20 cellular contexts compared by ENCODE assay signal in genomic region chr2:190997516-190998113, GRCh38. TPM values are rescaled to one million over a fixed set of nuclear protein-coding genes. Genes with fewer than 3 reads are reported as not detected.
DNase-seq lines count a peak whose midpoint lies in the region; ATAC-seq lines count a peak whose summit lies in the region.
"Had no signal": no experiment of that assay in that cellular context is flagged by ENCODE, and none has a peak within 500 bp of the region (broad histone marks: within the 10 kb centered on the region; RNA-seq: fewer than 3 reads in every experiment).

No MANE protein-coding gene starts in this region.

- no peaks in the 10 kb centered on the region for H3K27me3 Mint-ChIP-seq in CD4-positive, CD25-positive, alpha-beta regulatory T cell
- H3K27me3 Mint-ChIP-seq in activated T-helper 1 cell treated with anti-CD3 and anti-CD28 coated beads, Interleukin-12 subunit alpha, Interleukin-12 subunit beta, Interleukin-2, Interleukin-4 antibody, amounts not matched to agents 30 ng/mL and 10 ng/mL and 1 ng/mL, durations not matched to agents 14 hours and 24 hours and 36 hours (ENCODE audit: insufficient read depth), result no peaks in the 10 kb centered on the region
- H3K27me3 Mint-ChIP-seq: progenitor cell of endocrine pancreas, type B pancreatic cell had no signal

- peaks cover 21 to 62% (median 51%) of the 10 kb centered on the region in 4 donors for H3K4me1 Mint-ChIP-seq in CD4-positive, CD25-positive, alpha-beta regulatory T cell
- H3K4me1 Mint-ChIP-seq in activated T-helper 1 cell treated with anti-CD3 and anti-CD28 coated beads, Interleukin-12 subunit alpha, Interleukin-12 subunit beta, Interleukin-2, Interleukin-4 antibody, amounts not matched to agents 30 ng/mL and 10 ng/mL and 1 ng/mL, durations not matched to agents 14 hours and 24 hours and 36 hours (ENCODE audit: low read depth), result peaks cover 82% of the 10 kb centered on the region
- H3K4me1 Mint-ChIP-seq: nephron progenitor cell had no signal

- 0 out of 22 replicates have a peak, but pooled peaks cover 0 to 9% (median 0%) of the 10 kb centered on the region in 11 experiments for H3K9me3 ChIP-seq in BLaER1 treated with 17β-estradiol and CSF1 and Interleukin-3, amounts not matched to agents 10 nM and 100 nM (replicated peaks in 1 of 11)
- H3K9me3 ChIP-seq in CD4-positive, CD25-positive, alpha-beta regulatory T cell (ENCODE audit: control insufficient read depth in 2 of 2, low read length in 2 of 2), result no peaks in the 10 kb centered on the region
- H3K9me3 ChIP-seq in muscle layer of colon (ENCODE audit: low read length), result no peaks in the 10 kb centered on the region

- no peaks in the 10 kb centered on the region for H3K27me3 ChIP-seq in BLaER1 treated with 17β-estradiol and CSF1 and Interleukin-3, amounts not matched to agents 10 nM and 100 nM
- no peaks in the 10 kb centered on the region for H3K27me3 ChIP-seq in CD4-positive, CD25-positive, alpha-beta regulatory T cell (ENCODE audit: control insufficient read depth, insufficient read depth, low read length)
- H3K27me3 ChIP-seq in muscle layer of colon (ENCODE audit: control insufficient read depth in 1 of 2, insufficient read depth in 2 of 2, low read length in 2 of 2), result no peaks in the 10 kb centered on the region

- H4K20me1 ChIP-seq in BLaER1 treated with 17β-estradiol and CSF1 and Interleukin-3, amounts not matched to agents 10 nM and 100 nM, result peaks cover 0 to 20% (median 0%) of the 10 kb centered on the region in 11 experiments; a peak in 5 of 22 replicates

- peaks cover 0 to 15% (median 12%) of the 10 kb centered on the region in 10 experiments; a peak in 14 of 20 replicates for H3K4me1 ChIP-seq in BLaER1 treated with 17β-estradiol and CSF1 and Interleukin-3, amounts not matched to agents 10 nM and 100 nM
- no peaks in the 10 kb centered on the region for H3K4me1 ChIP-seq in CD4-positive, CD25-positive, alpha-beta regulatory T cell (ENCODE audit: control insufficient read depth, insufficient read depth, low read length, poor library complexity, severe bottlenecking)
- H3K4me1 ChIP-seq in muscle layer of colon (ENCODE audit: insufficient read depth, low read length), result peaks cover 14% of the 10 kb centered on the region

- peaks cover 75% of the 10 kb centered on the region for H3K36me3 Mint-ChIP-seq in CD4-positive, CD25-positive, alpha-beta regulatory T cell
- peaks cover 89% of the 10 kb centered on the region for H3K36me3 Mint-ChIP-seq in activated T-helper 1 cell treated with anti-CD3 and anti-CD28 coated beads, Interleukin-12 subunit alpha, Interleukin-12 subunit beta, Interleukin-2, Interleukin-4 antibody, amounts not matched to agents 30 ng/mL and 10 ng/mL and 1 ng/mL, durations not matched to agents 14 hours and 24 hours and 36 hours (ENCODE audit: low read depth)

- peak overlapping the region in 5 of 11 experiments; percentile 21 to 60 (median 47); a peak in 5 of 22 replicates for H3K4me2 ChIP-seq in BLaER1 treated with 17β-estradiol and CSF1 and Interleukin-3, amounts not matched to agents 10 nM and 100 nM
- H3K4me2 ChIP-seq: KMS-11, PC-9 had no signal

- H3K4me3 Mint-ChIP-seq in CD4-positive, CD25-positive, alpha-beta regulatory T cell, result no peak overlapping the region
- H3K4me3 Mint-ChIP-seq in activated T-helper 1 cell treated with anti-CD3 and anti-CD28 coated beads, Interleukin-12 subunit alpha, Interleukin-12 subunit beta, Interleukin-2, Interleukin-4 antibody, amounts not matched to agents 30 ng/mL and 10 ng/mL and 1 ng/mL, durations not matched to agents 14 hours and 24 hours and 36 hours, result no peak overlapping the region
- H3K4me3 Mint-ChIP-seq: nephron progenitor cell, type B pancreatic cell had no signal

- H3K9me3 Mint-ChIP-seq in CD4-positive, CD25-positive, alpha-beta regulatory T cell, result no peaks in the 10 kb centered on the region
- H3K9me3 Mint-ChIP-seq in activated T-helper 1 cell treated with anti-CD3 and anti-CD28 coated beads, Interleukin-12 subunit alpha, Interleukin-12 subunit beta, Interleukin-2, Interleukin-4 antibody, amounts not matched to agents 30 ng/mL and 10 ng/mL and 1 ng/mL, durations not matched to agents 14 hours and 24 hours and 36 hours, result peaks cover 12% of the 10 kb centered on the region
- H3K9me3 Mint-ChIP-seq: nephron progenitor cell, type B pancreatic cell had no signal

- peak overlapping the region in 7 of 11 experiments; percentile 1 to 65 (median 51); a peak in 11 of 22 replicates for H3K27ac ChIP-seq in BLaER1 treated with 17β-estradiol and CSF1 and Interleukin-3, amounts not matched to agents 10 nM and 100 nM
- H3K27ac ChIP-seq in CD4-positive, CD25-positive, alpha-beta regulatory T cell (ENCODE audit: insufficient read depth, low read length, poor library complexity, severe bottlenecking), result peak overlapping the region; percentile 16
- H3K27ac ChIP-seq in muscle layer of colon (ENCODE audit: low read depth, low read length), result peak overlapping the region; percentile 27
- H3K27ac ChIP-seq: KMS-11, PC-9, WERI-Rb-1 had no signal

- no peak overlapping the region for H3K4me3 ChIP-seq in BLaER1 treated with 17β-estradiol and CSF1 and Interleukin-3, amounts not matched to agents 10 nM and 100 nM
- H3K4me3 ChIP-seq in CD4-positive, CD25-positive, alpha-beta regulatory T cell (ENCODE audit: low read depth, low read length), result no peak overlapping the region
- no peak overlapping the region for H3K4me3 ChIP-seq in muscle layer of colon (ENCODE audit: low read depth in 1 of 2, low read length in 2 of 2)
- H3K4me3 ChIP-seq: PC-9, skin epidermis had no signal

- DNase-seq in CD4-positive, CD25-positive, alpha-beta regulatory T cell, result no peak
- DNase-seq in activated T-helper 1 cell treated with anti-CD3 and anti-CD28 coated beads, Interleukin-12 subunit alpha, Interleukin-12 subunit beta, Interleukin-2, Interleukin-4 antibody, amounts not matched to agents 30 ng/mL and 10 ng/mL and 1 ng/mL, durations not matched to agents 14 hours and 24 hours and 36 hours (ENCODE audit: low spot score), result no peak
- DNase-seq in 8988T, result no peak
- DNase-seq in NK-92 (lab: John Stamatoyannopoulos, UW; ENCODE audit: unreplicated experiment), result no peak
- DNase-seq: activated gamma-delta T cell treated with Interleukin-2 at 50 U/mL for 16 hours; effector memory CD4-positive, alpha-beta T cell; mesendoderm; NCI-H187 treated with DMSO at 0.1 percent for 48 hours; NCI-H345; nephron progenitor cell; PC-9; SHP77 treated with DMSO at 0.1 percent for 48 hours; WERI-Rb-1 had no signal

- peaks cover 96 to 100% (median 100%) of the 10 kb centered on the region in 11 experiments for H3K36me3 ChIP-seq in BLaER1 treated with 17β-estradiol and CSF1 and Interleukin-3, amounts not matched to agents 10 nM and 100 nM
- H3K36me3 ChIP-seq in CD4-positive, CD25-positive, alpha-beta regulatory T cell (ENCODE audit: control insufficient read depth, insufficient read depth, low read length), result peaks cover 95% of the 10 kb centered on the region
- peaks cover 72% of the 10 kb centered on the region for H3K36me3 ChIP-seq in muscle layer of colon (ENCODE audit: insufficient read depth, low read length)

- no peak overlapping the region for H3K9ac ChIP-seq in BLaER1 treated with 17β-estradiol and CSF1 and Interleukin-3, amounts not matched to agents 10 nM and 100 nM
- H3K9ac ChIP-seq in muscle layer of colon (ENCODE audit: low read length), result no peak overlapping the region
- H3K9ac ChIP-seq: KMS-11 had no signal

- intact Hi-C loops in activated T-helper 1 cell treated with anti-CD3 and anti-CD28 coated beads, Interleukin-12 subunit alpha, Interleukin-12 subunit beta, Interleukin-2, Interleukin-4 antibody, amounts not matched to agents 30 ng/mL and 10 ng/mL and 1 ng/mL, durations not matched to agents 14 hours and 24 hours and 36 hours (cut with micrococcal nuclease), result loop anchor here (2.0 kb wide), 1 partner anchor 13 kb away; no protein-coding TSS in a partner anchor

- H3K27ac Mint-ChIP-seq in CD4-positive, CD25-positive, alpha-beta regulatory T cell, result peak overlapping the region; percentile 68 to 96 (median 75)
- H3K27ac Mint-ChIP-seq in activated T-helper 1 cell treated with anti-CD3 and anti-CD28 coated beads, Interleukin-12 subunit alpha, Interleukin-12 subunit beta, Interleukin-2, Interleukin-4 antibody, amounts not matched to agents 30 ng/mL and 10 ng/mL and 1 ng/mL, durations not matched to agents 14 hours and 24 hours and 36 hours, result peak overlapping the region; percentile 87
- H3K27ac Mint-ChIP-seq: type B pancreatic cell had no signal

- ATAC-seq in CD4-positive, CD25-positive, alpha-beta regulatory T cell (ENCODE audit: low read depth in 2 of 2), result no peak
- ATAC-seq in GM21528 (IDR thresholded peaks at IDR 0.05; ENCODE audit: low FRiP score, unreplicated experiment), result no peak

RNA-seq across cellular contexts. Expression of gene STAT1, which starts 16.4 kb away (rescaled TPM):
- 262 TPM for total RNA-seq in CD4-positive, CD25-positive, alpha-beta regulatory T cell
- 100 to 1,000 TPM; 198 to 331 (median 274) TPM for polyA plus RNA-seq in CD4-positive, CD25-positive, alpha-beta regulatory T cell
- total RNA-seq in activated T-helper 1 cell treated with anti-CD3 and anti-CD28 coated beads, Interleukin-12 subunit alpha, Interleukin-12 subunit beta, Interleukin-2, Interleukin-4 antibody, amounts not matched to agents 30 ng/mL and 10 ng/mL and 1 ng/mL, durations not matched to agents 14 hours and 24 hours and 36 hours, result 129 and 136 TPM in 2 replicates
